ENCODE assay signal across 8 cellular contexts in genomic region chr12:51371295-51371953, GRCh38. TPM values are rescaled to one million over a fixed set of nuclear protein-coding genes. Genes with fewer than 3 reads are reported as not detected.
DNase-seq lines count a peak whose midpoint lies in the region; ATAC-seq and TF ChIP-seq lines count a peak whose summit lies in the region.

No MANE protein-coding gene starts in this region.

- H3K27me3 Mint-ChIP-seq in activated naive CD4-positive, alpha-beta T cell treated with anti-CD3 and anti-CD28 coated beads, Interleukin-2, amount 10 ng/mL, durations not matched to agents 7 days and 5 days = peaks cover 17% of the 10 kb centered on the region

- POLR2A ChIA-PET in SK-N-SH (lab: Yijun Ruan, JAX) = interaction anchor here (0.5 to 1.3 kb wide), 5 partner anchors 8 to 581 kb away, joined by 3 to 5 read pairs (median 3); no protein-coding TSS in a partner anchor

- TF ChIP-seq CTCF in SK-N-SH (IDR thresholded peaks at IDR 0.05) (no peak), foreskin keratinocyte (conservative IDR thresholded peaks at IDR 0.05) (no peak)

- intact Hi-C loops in posterior vena cava (cut with DNase I) = no loop called here

- H3K36me3 ChIP-seq in SK-N-SH (replicated peaks in 1 of 2; ENCODE audit: control insufficient read depth in 1 of 2, insufficient read depth in 2 of 2, low read length in 1 of 2) = no peaks in the 10 kb centered on the region

- DNase-seq in activated naive CD4-positive, alpha-beta T cell treated with anti-CD3 and anti-CD28 coated beads, Interleukin-2, amount 10 ng/mL, durations not matched to agents 7 days and 5 days = no peak
- DNase-seq in activated naive CD4-positive, alpha-beta T cell treated with Interleukin-2 at 50 U/mL for 16 hours = no peak
- peak; percentile 80 for DNase-seq in SK-N-SH
- peak; percentile 92 to 96 for DNase-seq in foreskin keratinocyte
- peak; percentile 89 for DNase-seq in posterior vena cava (ENCODE audit: low spot score)
- no peak for DNase-seq in RPMI8226
- DNase-seq in stimulated activated CD4-positive, alpha-beta T cell treated with anti-CD3 and anti-CD28 coated beads, Interleukin-2, amount 100 ng/mL, for 24 hours = no peak

- TF ChIP-seq EP300 in SK-N-SH (IDR thresholded peaks at IDR 0.05; ENCODE audit: borderline replicate concordance in 1 of 2, low read depth in 1 of 2, low read length in 1 of 2) = peak; percentile 6 to 62; a peak in 2 of 4 replicates

- no peak overlapping the region for H3K4me3 Mint-ChIP-seq in activated naive CD4-positive, alpha-beta T cell treated with anti-CD3 and anti-CD28 coated beads, Interleukin-2, amount 10 ng/mL, durations not matched to agents 7 days and 5 days

- H3K9ac ChIP-seq in SK-N-SH = peak overlapping the region; percentile 45; the same call in 1 of the 2 replicates

- peaks cover 8 to 29% of the 10 kb centered on the region in 2 experiments; a peak in 3 of 4 replicates for H3K4me1 ChIP-seq in SK-N-SH (ENCODE audit: control insufficient read depth in 1 of 2, insufficient read depth in 2 of 2, low read depth in 1 of 2, low read length in 1 of 2)
- peaks cover 17% of the 10 kb centered on the region for H3K4me1 ChIP-seq in foreskin keratinocyte

- peaks cover 46% of the 10 kb centered on the region for H3K36me3 Mint-ChIP-seq in activated naive CD4-positive, alpha-beta T cell treated with anti-CD3 and anti-CD28 coated beads, Interleukin-2, amount 10 ng/mL, durations not matched to agents 7 days and 5 days

- H3K4me3 ChIP-seq in SK-N-SH (ENCODE audit: low read depth in 2 of 2, low read length in 1 of 2) = no peak overlapping the region

- peak overlapping the region; percentile 31; the same call in 1 of the 2 replicates for H2AFZ ChIP-seq in SK-N-SH (ENCODE audit: low read depth)

- WGBS in SK-N-SH (ENCODE audit: low lambda C conversion rate) = 17% methylated on average over 8 of the region's 8 CpGs

- H3K9me3 ChIP-seq in SK-N-SH = no peaks in the 10 kb centered on the region

- TF ChIP-seq RAD21 in SK-N-SH (IDR thresholded peaks at IDR 0.05; ENCODE audit: low read length) = no peak

- H3K27ac Mint-ChIP-seq in activated naive CD4-positive, alpha-beta T cell treated with anti-CD3 and anti-CD28 coated beads, Interleukin-2, amount 10 ng/mL, durations not matched to agents 7 days and 5 days = peak overlapping the region; percentile 1

- peaks cover 16% of the 10 kb centered on the region for H3F3A ChIP-seq in SK-N-SH (replicated peaks; ENCODE audit: insufficient read depth)

- CTCF ChIA-PET in activated naive CD4-positive, alpha-beta T cell treated with anti-CD3 and anti-CD28 coated beads, Interleukin-2, amount 10 ng/mL, durations not matched to agents 7 days and 5 days (lab: Charles Lee) = interaction anchor here (0.6 to 1.6 kb wide), 6 partner anchors 9 to 159 kb away, joined by 3 to 8 read pairs (median 4); no protein-coding TSS in a partner anchor
- CTCF ChIA-PET in SK-N-SH (lab: Yijun Ruan, JAX) = interaction anchor here (0.7 to 1.8 kb wide), 9 partner anchors 9 to 161 kb away, joined by 3 to 7 read pairs (median 5); no protein-coding TSS in a partner anchor

- peak; percentile 94 for ATAC-seq in foreskin keratinocyte
- ATAC-seq in GM18511 (IDR thresholded peaks at IDR 0.05; ENCODE audit: unreplicated experiment) = no peak

- H3K9me2 ChIP-seq in SK-N-SH = no peaks in the 10 kb centered on the region

- H3K27me3 ChIP-seq in SK-N-SH (ENCODE audit: insufficient read depth) (no peaks in the 10 kb centered on the region), foreskin keratinocyte (no peaks in the 10 kb centered on the region)

- H3K27ac ChIP-seq in SK-N-SH (ENCODE audit: low read depth in 2 of 2, low read length in 1 of 2) (peak overlapping the region; percentile 82 to 87), foreskin keratinocyte (no peak overlapping the region)

- no peaks in the 10 kb centered on the region for H3K9me3 Mint-ChIP-seq in activated naive CD4-positive, alpha-beta T cell treated with anti-CD3 and anti-CD28 coated beads, Interleukin-2, amount 10 ng/mL, durations not matched to agents 7 days and 5 days

- peak overlapping the region; percentile 70 for H3K4me2 ChIP-seq in SK-N-SH

- no peaks in the 10 kb centered on the region for H3K79me2 ChIP-seq in SK-N-SH (ENCODE audit: insufficient read depth)

- H4K20me1 ChIP-seq in SK-N-SH (ENCODE audit: insufficient read depth) = no peaks in the 10 kb centered on the region

- peaks cover 63% of the 10 kb centered on the region for H3K4me1 Mint-ChIP-seq in activated naive CD4-positive, alpha-beta T cell treated with anti-CD3 and anti-CD28 coated beads, Interleukin-2, amount 10 ng/mL, durations not matched to agents 7 days and 5 days

TF ChIP-seq in SK-N-SH, 30 proteins besides CTCF, POLR2A, EP300 and RAD21 (continues in another document):
- TF ChIP-seq IRF3 (IDR thresholded peaks at IDR 0.05; ENCODE audit: low read depth, low read length) (no peak), EZH2phosphoT487 (IDR thresholded peaks at IDR 0.05; ENCODE audit: borderline replicate concordance, low read depth) (no peak), JUND (IDR thresholded peaks at IDR 0.05) (peak; percentile 96), TCF12 (IDR thresholded peaks at IDR 0.05) (peak; percentile 90), POLR2AphosphoS5 (IDR thresholded peaks at IDR 0.05; ENCODE audit: low read depth, low read length) (peak; percentile 63), SMC3 (IDR thresholded peaks at IDR 0.05; ENCODE audit: low read depth, low read length) (no peak), FOXJ3 (CRISPR knock-in tag; IDR thresholded peaks at IDR 0.05) (no peak), FOXM1 (IDR thresholded peaks at IDR 0.05; ENCODE audit: low read depth) (0 out of 2 replicates have a peak, but pooled peaks have one; percentile 55), RCOR1 (IDR thresholded peaks at IDR 0.05; ENCODE audit: low read length) (0 out of 2 replicates have a peak, but pooled peaks have one; percentile 30), ELF1 (IDR thresholded peaks at IDR 0.05) (no peak), FOSL2 (IDR thresholded peaks at IDR 0.05; ENCODE audit: borderline replicate concordance, low read depth) (peak; percentile 97), NFIC (IDR thresholded peaks at IDR 0.05; ENCODE audit: borderline replicate concordance) (peak; percentile 93), REST (IDR thresholded peaks at IDR 0.05; ENCODE audit: low read depth, low read length) (no peak; the same call in 1 of the 2 replicates)

RNA-seq across cellular contexts. Expression of gene GALNT6, which starts 19.8 kb away (rescaled TPM):
- polyA plus RNA-seq in SK-N-SH (2012; rRNA removed) (0.47 and 0.74 TPM in 2 replicates), foreskin keratinocyte (25.2 and 26.0 TPM in 2 replicates)
- polyA plus RNA-seq in SK-N-SH (2012; cell fraction: cytosol; rRNA removed) = 0.39 and 0.72 TPM in 2 replicates
- 0.19 and 0.51 TPM in 2 replicates for polyA plus RNA-seq in SK-N-SH (2012; cell fraction: nucleus; rRNA removed)
- total RNA-seq in foreskin keratinocyte (73.4 and 95.8 TPM in 2 replicates), posterior vena cava (1 to 10 TPM; 8.0 to 9.7 TPM)

RNA-seq across cellular contexts. Expression of gene CELA1, which starts 24.9 kb away (rescaled TPM):
- polyA plus RNA-seq in SK-N-SH (2012; rRNA removed) = 0.05 TPM in 1 of 2 replicates, not detected in the other
- 0.03 and 0.04 TPM in 2 replicates for polyA plus RNA-seq in SK-N-SH (2012; cell fraction: cytosol; rRNA removed)
- polyA plus RNA-seq in SK-N-SH (2012; cell fraction: nucleus; rRNA removed) = not detected in 2 replicates
- not detected in 2 replicates for total RNA-seq in foreskin keratinocyte
- polyA plus RNA-seq in foreskin keratinocyte = not detected in 2 replicates
- total RNA-seq in posterior vena cava = not detected

RNA-seq across cellular contexts. Expression of gene BIN2, which starts 47.5 kb away (rescaled TPM):
- polyA plus RNA-seq in SK-N-SH (2012; rRNA removed) (not detected in 2 replicates), foreskin keratinocyte (not detected in 2 replicates)
- not detected in 2 replicates for polyA plus RNA-seq in SK-N-SH (2012; cell fraction: cytosol; rRNA removed)
- not detected in 2 replicates for polyA plus RNA-seq in SK-N-SH (2012; cell fraction: nucleus; rRNA removed)
- total RNA-seq in foreskin keratinocyte (not detected in 2 replicates), posterior vena cava (1 to 10 TPM; 5.6 to 8.8 TPM)

RNA-seq across cellular contexts. Expression of gene SLC4A8, which starts 53.2 kb away (rescaled TPM):
- polyA plus RNA-seq in SK-N-SH (2012; rRNA removed) (3.6 and 5.2 TPM in 2 replicates), foreskin keratinocyte (0.48 TPM in 2 replicates)
- polyA plus RNA-seq in SK-N-SH (2012; cell fraction: cytosol; rRNA removed) = 3.9 TPM in 2 replicates
- polyA plus RNA-seq in SK-N-SH (2012; cell fraction: nucleus; rRNA removed) = 4.2 and 4.9 TPM in 2 replicates
- total RNA-seq in foreskin keratinocyte (0.95 and 1.3 TPM in 2 replicates), posterior vena cava (1 to 10 TPM in 1 of 2 donors, under 1 TPM in 1; 0.79 to 1.4 TPM)

Comparison
In these comparisons a context has a peak if more than half of its experiments do, and no peak if none do; other contexts are left out.
1. DNase-seq: peak in SK-N-SH (single experiment), foreskin keratinocyte (2 of 2) and posterior vena cava (single experiment); none in activated naive CD4-positive, alpha-beta T cell treated with anti-CD3 and anti-CD28 coated beads, Interleukin-2, amount 10 ng/mL, durations not matched to agents 7 days and 5 days (single experiment), activated naive CD4-positive, alpha-beta T cell treated with Interleukin-2 at 50 U/mL for 16 hours (single experiment), RPMI8226 (single experiment) and stimulated activated CD4-positive, alpha-beta T cell treated with anti-CD3 and anti-CD28 coated beads, Interleukin-2, amount 100 ng/mL, for 24 hours (0 of 2).